ENCODE assay signal across 12 cellular contexts in the genomic region with DNA sequence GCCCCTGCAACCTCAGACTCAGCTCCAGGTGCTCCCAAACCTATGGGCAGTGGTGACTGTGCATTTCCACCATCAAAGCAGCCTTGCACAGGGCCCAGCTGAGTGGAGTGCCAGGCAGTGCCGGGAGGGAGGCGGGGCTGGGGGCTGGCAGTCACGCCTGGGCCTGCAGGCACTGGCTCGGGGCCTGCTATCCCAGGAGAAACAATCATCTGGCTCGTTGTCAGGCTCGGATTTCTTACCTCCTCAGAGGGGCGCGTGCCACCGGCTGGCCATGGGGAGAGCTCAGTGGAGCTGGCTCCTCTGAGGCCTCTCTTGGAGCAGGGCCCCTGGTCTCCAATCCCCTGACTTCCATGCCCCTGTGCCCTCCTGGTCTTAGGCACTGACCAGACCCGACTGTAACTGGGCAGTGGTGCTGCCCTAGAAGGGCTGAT. TPM values are rescaled to one million over a fixed set of nuclear protein-coding genes. Genes with fewer than 3 reads are reported as not detected.
DNase-seq lines count a peak whose midpoint lies in the region; ATAC-seq, FAIRE-seq and TF ChIP-seq lines count a peak whose summit lies in the region.
"Had no signal": no experiment of that assay in that cellular context is flagged by ENCODE, and none has a peak within 500 bp of the region (broad histone marks: within the 10 kb centered on the region; RNA-seq: fewer than 3 reads in every experiment).

No MANE protein-coding gene starts in this region.

- TF ChIP-seq CTCF in bronchial epithelial cell (IDR thresholded peaks at IDR 0.05; ENCODE audit: insufficient read depth, low read length, severe bottlenecking): no peak
- TF ChIP-seq CTCF in left lung (IDR thresholded peaks at IDR 0.05): no peak
- no peak for TF ChIP-seq CTCF in coronary artery (IDR thresholded peaks at IDR 0.05)

- intact Hi-C loops in left lung (cut with DNase I): no loop called here

- FAIRE-seq in bronchial epithelial cell (lab: Jason Lieb, UNC): peak; percentile 40

- peak; percentile 44 for DNase-seq in NCI-H510A (lab: John Stamatoyannopoulos, UW)
- DNase-seq in NCI-H510A treated with DMSO at 0.1 percent for 48 hours (lab: John Stamatoyannopoulos, UW): no peak
- DNase-seq in bronchial epithelial cell (ENCODE audit: low read depth): peak; percentile 75
- peak in 1 of 2 donors; percentile 80 for DNase-seq in left lung
- DNase-seq in activated CD4-positive, CD25-positive, alpha-beta regulatory T cell (lab: John Stamatoyannopoulos, UW): no peak
- no peak for DNase-seq in coronary artery (ENCODE audit: low spot score)
- DNase-seq: ACHN; naive thymus-derived CD4-positive, alpha-beta T cell; stimulated activated CD4-positive, alpha-beta T cell treated with anti-CD3 and anti-CD28 coated beads, Interleukin-2, amount 100 ng/mL, for 48 hours; T-helper 17 cell had no signal

- H3K9me3 ChIP-seq in left lung: no peaks in the 10 kb centered on the region

- H3K4me1 ChIP-seq in left lung: peaks cover 8 to 23% of the 10 kb centered on the region in 2 donors

- H3K36me3 ChIP-seq in bronchial epithelial cell (ENCODE audit: control insufficient read depth, insufficient read depth, low read length): no peaks in the 10 kb centered on the region
- no peaks in the 10 kb centered on the region for H3K36me3 ChIP-seq in left lung

- H3K27me3 ChIP-seq in bronchial epithelial cell (ENCODE audit: control insufficient read depth, insufficient read depth, low read length) (no peaks in the 10 kb centered on the region), left lung (peaks cover 0 to 9% of the 10 kb centered on the region in 2 donors)

- peak; percentile 67 for ATAC-seq in left lung
- no peak for ATAC-seq in HG03159 (IDR thresholded peaks at IDR 0.05; ENCODE audit: unreplicated experiment)
- ATAC-seq in GM18861 (IDR thresholded peaks at IDR 0.05; ENCODE audit: unreplicated experiment): no peak
- ATAC-seq: naive thymus-derived CD4-positive, alpha-beta T cell; T-helper 17 cell had no signal

- no peak overlapping the region for H3K4me3 ChIP-seq in bronchial epithelial cell (ENCODE audit: low read depth, low read length)
- no peak overlapping the region for H3K4me3 ChIP-seq in left lung
- H3K4me3 ChIP-seq in coronary artery: no peak overlapping the region

- H3K27ac ChIP-seq in left lung: peak overlapping the region in 1 of 2 donors; percentile 58
- no peak overlapping the region for H3K27ac ChIP-seq in coronary artery

RNA-seq across cellular contexts. Expression of gene PPP1R13B, which starts 20.2 kb away (rescaled TPM):
- 4.2 and 7.3 TPM in 2 replicates for total RNA-seq in bronchial epithelial cell
- total RNA-seq in left lung: 10 to 100 TPM; 48.0 to 57.8 TPM

Comparison
In these comparisons a context has a peak if more than half of its experiments do, and no peak if none do; other contexts are left out.
1. DNase-seq: peak in NCI-H510A (single experiment) and bronchial epithelial cell (single experiment); none in NCI-H510A treated with DMSO at 0.1 percent for 48 hours (single experiment), activated CD4-positive, CD25-positive, alpha-beta regulatory T cell (0 of 4) and coronary artery (single experiment).